8 cellular contexts compared by ENCODE assay signal in genomic region chrX:135345328-135345645, GRCh38. TPM values are rescaled to one million over a fixed set of nuclear protein-coding genes. Genes with fewer than 3 reads are reported as not detected.
DNase-seq lines count a peak whose midpoint lies in the region; TF ChIP-seq lines count a peak whose summit lies in the region.
"Had no signal": no experiment of that assay in that cellular context is flagged by ENCODE, and none has a peak within 500 bp of the region (broad histone marks: within the 10 kb centered on the region; RNA-seq: fewer than 3 reads in every experiment).

No MANE protein-coding gene starts in this region.

- WGBS in mesodermal cell (ENCODE audit: insufficient coverage in 2 of 2), 2 experiments = 25 to 49% methylated on average over 3 to 6 of the region's 7 CpGs
- 6% methylated on average over 7 of the region's 7 CpGs for WGBS in urinary bladder

- peak overlapping the region; percentile 70 for H3K9ac ChIP-seq in NT2/D1 (ENCODE audit: insufficient read length, low read depth)

- H3K36me3 ChIP-seq in NT2/D1 (ENCODE audit: insufficient read depth, insufficient read length, low read length) (peaks cover 8% of the 10 kb centered on the region), mesodermal cell (ENCODE audit: control insufficient read depth, insufficient read depth, low read length) (peaks cover 31% of the 10 kb centered on the region), urinary bladder (ENCODE audit: insufficient read depth) (no peaks in the 10 kb centered on the region)

- no peak overlapping the region for H3K27ac ChIP-seq in mesodermal cell (ENCODE audit: low read depth, low read length, severe bottlenecking)
- no peak overlapping the region for H3K27ac ChIP-seq in urinary bladder (ENCODE audit: low read depth)

- no peak for TF ChIP-seq CTCF in GM12875 (IDR thresholded peaks at IDR 0.05; ENCODE audit: borderline replicate concordance, insufficient read depth, low read depth, low read length)

- no peaks in the 10 kb centered on the region for H3K27me3 ChIP-seq in NT2/D1 (ENCODE audit: insufficient read depth, insufficient read length)

- H3K4me1 ChIP-seq in NT2/D1 (ENCODE audit: insufficient read depth, insufficient read length) (no peaks in the 10 kb centered on the region), mesodermal cell (ENCODE audit: control insufficient read depth, insufficient read depth, low read length, poor library complexity, severe bottlenecking) (peaks cover 10% of the 10 kb centered on the region), urinary bladder (ENCODE audit: insufficient read depth) (no peaks in the 10 kb centered on the region)

- DNase-seq in NT2/D1 (ENCODE audit: low read depth, low spot score) (no peak), dermis microvascular lymphatic vessel endothelial cell (ENCODE audit: low read depth in 2 of 2) (peak; percentile 31 to 80), NCI-H226 (no peak), OCI-M2 (lab: John Stamatoyannopoulos, UW; ENCODE audit: unreplicated experiment) (no peak)

- H3K4me3 ChIP-seq in GM12875 (ENCODE audit: low read depth, low read length) (peak overlapping the region; percentile 69), NT2/D1 (ENCODE audit: insufficient read length, low read depth) (peak overlapping the region; percentile 37), mesodermal cell (ENCODE audit: extremely low read depth, insufficient read depth, low read length, poor library complexity, severe bottlenecking) (peak overlapping the region; percentile 59), urinary bladder (ENCODE audit: low read depth, low read length) (peak overlapping the region; percentile 48)

- H3K9me3 ChIP-seq in NT2/D1 (ENCODE audit: insufficient read depth, low read length) = no peaks in the 10 kb centered on the region
- H3K9me3 ChIP-seq in mesodermal cell (ENCODE audit: control insufficient read depth, low read length) = no peaks in the 10 kb centered on the region

RNA-seq across cellular contexts. Expression of gene ZNF449, which starts 0.7 kb away (rescaled TPM):
- total RNA-seq in dermis microvascular lymphatic vessel endothelial cell (7.2 and 12.0 TPM in 2 replicates), urinary bladder (27.4 TPM)
- polyA plus RNA-seq in mesodermal cell (2013, experiment 1 of 2) = 13.7 TPM
- polyA plus RNA-seq in mesodermal cell (2013, experiment 2 of 2) = 11.9 TPM
- 3.5 TPM for polyA plus RNA-seq in urinary bladder

RNA-seq across cellular contexts. Expression of gene ZNF75D, which starts 1.4 kb away (rescaled TPM):
- total RNA-seq in dermis microvascular lymphatic vessel endothelial cell (8.5 TPM in 2 replicates), urinary bladder (19.0 TPM)
- 5.8 TPM for polyA plus RNA-seq in mesodermal cell (2013, experiment 1 of 2)
- polyA plus RNA-seq in mesodermal cell (2013, experiment 2 of 2) = 7.0 TPM
- polyA plus RNA-seq in urinary bladder = 8.5 TPM

RNA-seq across cellular contexts. Expression of gene ETDC, which starts 36.0 kb away (rescaled TPM):
- total RNA-seq in dermis microvascular lymphatic vessel endothelial cell = not detected in 2 replicates
- not detected for polyA plus RNA-seq in mesodermal cell (2013, experiment 1 of 2)
- not detected for polyA plus RNA-seq in mesodermal cell (2013, experiment 2 of 2)
- not detected for total RNA-seq in urinary bladder
- polyA plus RNA-seq in urinary bladder = not detected
- polyA plus RNA-seq: adipose tissue had no signal

Comparison
In these comparisons a context has a peak if more than half of its experiments do, and no peak if none do; other contexts are left out.
1. DNase-seq: peak in dermis microvascular lymphatic vessel endothelial cell (2 of 2); none in NT2/D1 (single experiment), NCI-H226 (single experiment) and OCI-M2 (single experiment).
2. Peak in every context shown above with its lines, with median percentiles within 50 percentile points of each other: H3K4me3 ChIP-seq.